Comparison of ENCODE assay signal across 23 cellular contexts in genomic region chr14:75689012-75689411, GRCh38. TPM values are rescaled to one million over a fixed set of nuclear protein-coding genes. Genes with fewer than 3 reads are reported as not detected.
DNase-seq lines count a peak whose midpoint lies in the region; ATAC-seq, FAIRE-seq and TF ChIP-seq lines count a peak whose summit lies in the region.
"Had no signal": no experiment of that assay in that cellular context is flagged by ENCODE, and none has a peak within 500 bp of the region (broad histone marks: within the 10 kb centered on the region; RNA-seq: fewer than 3 reads in every experiment).

No MANE protein-coding gene starts in this region.

- H3K9me3 ChIP-seq in IMR-90 (ENCODE audit: control insufficient read depth, insufficient read depth, low read length) (0 out of 2 replicates have a peak, but pooled peaks cover 1% of the 10 kb centered on the region), fibroblast of lung (ENCODE audit: control insufficient read depth, insufficient read depth, low read depth, low read length) (no peaks in the 10 kb centered on the region), left lung (no peaks in the 10 kb centered on the region)
- H3K9me3 ChIP-seq: pancreas had no signal

- WGBS in IMR-90 (ENCODE audit: extremely low coverage in 2 of 2, insufficient read length in 1 of 2), 2 experiments: 40% methylated on average over 1 of the region's 2 CpGs; no CpG with 5 or more reads in 1 of the 2 experiments

- TF ChIP-seq CTCF in AG10803 (conservative IDR thresholded peaks at IDR 0.05; ENCODE audit: low read length) (no peak), IMR-90 (conservative IDR thresholded peaks at IDR 0.05; ENCODE audit: low read depth, low read length) (no peak), fibroblast of lung (conservative IDR thresholded peaks at IDR 0.05 in 1 of 2, IDR thresholded peaks at IDR 0.05 in 1 of 2; ENCODE audit: low read depth in 1 of 2, low read length in 2 of 2) (no peak), left lung (IDR thresholded peaks at IDR 0.05) (no peak)

- H3K56ac ChIP-seq in IMR-90 (ENCODE audit: extremely low read depth, insufficient read depth, low read length): no peak overlapping the region

- intact Hi-C loops in IMR-90 (cut with micrococcal nuclease) (no loop called here), left lung (cut with DNase I) (no loop called here)

- no peak overlapping the region for H3K4ac ChIP-seq in IMR-90 (ENCODE audit: low read depth, low read length)

- H3K27ac ChIP-seq in IMR-90 (ENCODE audit: insufficient read depth, low read length) (no peak overlapping the region), fibroblast of lung (ENCODE audit: insufficient read depth, low read length) (no peak overlapping the region), left lung (no peak overlapping the region)
- H3K27ac ChIP-seq: pancreas had no signal

- H3K18ac ChIP-seq in IMR-90 (ENCODE audit: low read depth, low read length): no peak overlapping the region

- H2BK5ac ChIP-seq in IMR-90 (ENCODE audit: low read depth, low read length, poor library complexity, severe bottlenecking): no peak overlapping the region

- CTCF ChIA-PET in IMR-90 (lab: Yijun Ruan, JAX): no interaction called here

- no peak overlapping the region for H3K23ac ChIP-seq in IMR-90 (ENCODE audit: low read depth, low read length)

- peak; percentile 65 for DNase-seq in AG10803 (ENCODE audit: low read depth)
- DNase-seq in IMR-90: peak; percentile 61
- DNase-seq in fibroblast of lung (ENCODE audit: low read depth in 2 of 2): peak; percentile 45 to 64
- DNase-seq in left lung: no peak
- DNase-seq in GM12892 (ENCODE audit: insufficient read length): no peak
- DNase-seq: ACHN; activated CD4-positive, CD25-positive, alpha-beta regulatory T cell; activated naive CD8-positive, alpha-beta T cell treated with anti-CD3 and anti-CD28 coated beads for 36 hours; activated T-cell treated with anti-CD3 and anti-CD28 coated beads, Interleukin-2, amount 50 U/mL, for 72 hours; caudate nucleus; MM.1S; NCI-H187; NCI-H446; pancreas; SHP77; small intestine; stimulated activated CD4-positive, alpha-beta T cell treated with anti-CD3 and anti-CD28 coated beads, Interleukin-4, amount 100 ng/mL, for 24 hours; substantia nigra; T-helper 17 cell had no signal

- H2BK120ac ChIP-seq in IMR-90 (ENCODE audit: low read depth, low read length): no peak overlapping the region

- in situ Hi-C loops in IMR-90 (cut with MboI; ENCODE audit: low sequenced_read_pairs): no loop called here

- no peak overlapping the region for H2AK9ac ChIP-seq in IMR-90 (replicated peaks; ENCODE audit: low read depth, low read length, poor library complexity)

- H4K8ac ChIP-seq in IMR-90 (ENCODE audit: low read depth in 2 of 2, low read length in 2 of 2): no peak overlapping the region

- no peaks in the 10 kb centered on the region for H3K27me3 ChIP-seq in IMR-90 (ENCODE audit: control insufficient read depth, insufficient read depth, low read length)
- H3K27me3 ChIP-seq in fibroblast of lung (ENCODE audit: control insufficient read depth, insufficient read depth, low read length): no peaks in the 10 kb centered on the region
- H3K27me3 ChIP-seq in left lung: no peaks in the 10 kb centered on the region
- H3K27me3 ChIP-seq: pancreas had no signal

- TF ChIP-seq POLR2A in IMR-90 (IDR thresholded peaks at IDR 0.05; ENCODE audit: low read depth, low read length) (no peak), GM12892 (IDR thresholded peaks at IDR 0.05; ENCODE audit: low read depth, low read length) (no peak)

- no peak for FAIRE-seq in GM12892 (lab: Jason Lieb, UNC)
- FAIRE-seq: H54, pancreas, small intestine had no signal

- H2AK5ac ChIP-seq in IMR-90 (ENCODE audit: low read depth, low read length): no peak overlapping the region

- TF ChIP-seq RAD21 in IMR-90 (IDR thresholded peaks at IDR 0.05; ENCODE audit: low read length): no peak

- H3K4me1 ChIP-seq in IMR-90 (ENCODE audit: control insufficient read depth, insufficient read depth, low read length) (peaks cover 4% of the 10 kb centered on the region; the same call in 1 of the 2 replicates), fibroblast of lung (ENCODE audit: control insufficient read depth, extremely low read depth, insufficient read depth, low read length) (no peaks in the 10 kb centered on the region), left lung (no peaks in the 10 kb centered on the region)

- H3K4me3 ChIP-seq in AG10803 (ENCODE audit: low read length): no peak overlapping the region
- H3K4me3 ChIP-seq in IMR-90 (ENCODE audit: insufficient read depth, low read depth, low read length): no peak overlapping the region
- no peak overlapping the region for H3K4me3 ChIP-seq in fibroblast of lung (replicated peaks in 1 of 4; ENCODE audit: control extremely low read depth in 1 of 4, insufficient read depth in 1 of 4, low read depth in 3 of 4, low read length in 4 of 4)
- no peak overlapping the region for H3K4me3 ChIP-seq in left lung
- H3K4me3 ChIP-seq: pancreas had no signal

- dilution Hi-C loops in IMR-90 (cut with HindIII; ENCODE audit: low sequenced_read_pairs, unreplicated experiment): no loop called here

- H3K14ac ChIP-seq in IMR-90 (replicated peaks; ENCODE audit: low read depth, low read length): no peak overlapping the region

- no peak overlapping the region for H4K5ac ChIP-seq in IMR-90 (ENCODE audit: low read depth, low read length)

- BruUV-seq in IMR-90 (replicated peaks; lab: Mats Ljungman, UMichigan): no TSS peak

- no peaks in the 10 kb centered on the region for H3K9me1 ChIP-seq in IMR-90 (ENCODE audit: insufficient read depth, low read length)

- ATAC-seq in IMR-90 (ENCODE audit: low read depth) (peak; percentile 54; the same call in 1 of the 2 replicates), left lung (peak; percentile 16), GM18519 (IDR thresholded peaks at IDR 0.05; ENCODE audit: low FRiP score, unreplicated experiment) (no peak), GM18873 (IDR thresholded peaks at IDR 0.05; ENCODE audit: low FRiP score, unreplicated experiment) (no peak), HG02885 (IDR thresholded peaks at IDR 0.05; ENCODE audit: poor library complexity, unreplicated experiment) (no peak)
- ATAC-seq: activated T-cell treated with anti-CD3 and anti-CD28 coated beads, Interleukin-2, amount 50 U/mL, for 72 hours; pancreas; T-helper 17 cell had no signal

- no peak overlapping the region for H3K9ac ChIP-seq in IMR-90 (ENCODE audit: low read depth, low read length)
- H3K9ac ChIP-seq in fibroblast of lung (ENCODE audit: insufficient read depth, low read length): no peak overlapping the region

- H3K36me3 ChIP-seq in IMR-90 (ENCODE audit: control insufficient read depth, insufficient read depth, low read length): peaks cover 13% of the 10 kb centered on the region
- peaks cover 2% of the 10 kb centered on the region for H3K36me3 ChIP-seq in fibroblast of lung (ENCODE audit: control insufficient read depth, insufficient read depth, low read length)
- peaks cover 0 to 41% of the 10 kb centered on the region in 2 donors for H3K36me3 ChIP-seq in left lung

- no peak overlapping the region for H3K4me2 ChIP-seq in IMR-90 (ENCODE audit: low read depth, low read length)
- peak overlapping the region; percentile 60 for H3K4me2 ChIP-seq in fibroblast of lung (ENCODE audit: extremely low read depth, insufficient read depth, low read length)

- no peak overlapping the region for H2BK15ac ChIP-seq in IMR-90 (ENCODE audit: low read depth, low read length)

- POLR2A ChIA-PET in IMR-90 (lab: Charles Lee; ENCODE audit: unreplicated experiment): no interaction called here

- H2AFZ ChIP-seq in IMR-90 (replicated peaks; ENCODE audit: low read length, poor library complexity) (no peak overlapping the region), fibroblast of lung (ENCODE audit: low read length) (no peak overlapping the region)

- H4K20me1 ChIP-seq in IMR-90 (ENCODE audit: insufficient read depth, low read length) (no peaks in the 10 kb centered on the region), fibroblast of lung (ENCODE audit: control insufficient read depth, extremely low read depth, insufficient read depth, low read length) (no peaks in the 10 kb centered on the region)

- H2BK20ac ChIP-seq in IMR-90 (ENCODE audit: low read depth, low read length): no peak overlapping the region

- no peak overlapping the region for H4K91ac ChIP-seq in IMR-90 (ENCODE audit: insufficient read depth, low read depth, low read length)

- no peaks in the 10 kb centered on the region for H3K79me2 ChIP-seq in fibroblast of lung (ENCODE audit: control insufficient read depth, insufficient read depth, low read length)

- no peaks in the 10 kb centered on the region for H3K79me1 ChIP-seq in IMR-90 (ENCODE audit: low read depth in 1 of 2, low read length in 2 of 2)

TF ChIP-seq in IMR-90, 13 proteins besides CTCF, POLR2A, EP300 and RAD21 (continues in another document):
- no peak for TF ChIP-seq FOS (IDR thresholded peaks at IDR 0.05; ENCODE audit: low read depth, low read length)
- no peak for TF ChIP-seq SMC3 (IDR thresholded peaks at IDR 0.05; ENCODE audit: low read depth, low read length)
- no peak for TF ChIP-seq RFX5 (IDR thresholded peaks at IDR 0.05; ENCODE audit: low read depth, low read length)
- TF ChIP-seq RCOR1 (IDR thresholded peaks at IDR 0.05; ENCODE audit: insufficient replicate concordance, low read length): no peak
- no peak for TF ChIP-seq NFE2L2 (IDR thresholded peaks at IDR 0.05; ENCODE audit: low read depth, low read length)

RNA-seq across cellular contexts. Expression of gene TTLL5, which starts 28.0 kb away (rescaled TPM):
- total RNA-seq in IMR-90 (2012; rRNA removed) (15.0 and 16.7 TPM in 2 replicates), fibroblast of lung (18.2 and 23.8 TPM in 2 replicates), left lung (10 to 100 TPM; 30.8 to 33.7 TPM)
- polyA plus RNA-seq in IMR-90 (2012; rRNA removed) (9.3 and 11.9 TPM in 2 replicates), fibroblast of lung (14.0 and 16.1 TPM in 2 replicates)
- polyA plus RNA-seq in IMR-90 (2012; cell fraction: cytosol; rRNA removed): 3.6 and 22.1 TPM in 2 replicates
- 6.4 and 15.6 TPM in 2 replicates for polyA plus RNA-seq in IMR-90 (2012; cell fraction: nucleus; rRNA removed; ENCODE audit: low replicate concordance)
- polyA plus RNA-seq in fibroblast of lung (2012): 16.2 and 20.7 TPM in 2 replicates
- 21.0 and 39.0 TPM in 2 replicates for polyA minus RNA-seq in fibroblast of lung (ENCODE audit: low replicate concordance)
- 14.2 TPM for polyA plus RNA-seq in GM12892 (2012; ENCODE audit: missing spikeins)

RNA-seq across cellular contexts. Expression of gene ERG28, which starts 28.3 kb away (rescaled TPM):
- total RNA-seq in IMR-90 (2012; rRNA removed) (0.90 and 1.9 TPM in 2 replicates), fibroblast of lung (5.1 and 13.5 TPM in 2 replicates), left lung (10 to 100 TPM; 29.1 to 44.5 TPM)
- polyA plus RNA-seq in IMR-90 (2012; rRNA removed) (15.0 and 15.4 TPM in 2 replicates), fibroblast of lung (31.9 and 43.9 TPM in 2 replicates)
- polyA plus RNA-seq in IMR-90 (2012; cell fraction: cytosol; rRNA removed): 14.6 and 16.0 TPM in 2 replicates
- 2.7 and 6.5 TPM in 2 replicates for polyA plus RNA-seq in IMR-90 (2012; cell fraction: nucleus; rRNA removed; ENCODE audit: low replicate concordance)
- polyA plus RNA-seq in fibroblast of lung (2012): 26.4 and 35.7 TPM in 2 replicates
- polyA minus RNA-seq in fibroblast of lung (ENCODE audit: low replicate concordance): 13.9 and 16.0 TPM in 2 replicates
- polyA plus RNA-seq in GM12892 (2012; ENCODE audit: missing spikeins): 24.3 TPM

Comparison
In these comparisons a context has a peak if more than half of its experiments do, and no peak if none do; other contexts are left out.
1. DNase-seq: peak in AG10803 (single experiment), IMR-90 (single experiment) and fibroblast of lung (2 of 2); none in left lung (0 of 2) and GM12892 (single experiment).
2. ATAC-seq: peak in IMR-90 (single experiment) and left lung (single experiment); none in GM18519 (single experiment), GM18873 (single experiment) and HG02885 (single experiment).